In genomic region chr5:78794693-78795215, GRCh38 we compare ENCODE assay signal across 24 cellular contexts.
DNase-seq lines count a peak whose midpoint lies in the region; ATAC-seq and TF ChIP-seq lines count a peak whose summit lies in the region.
"Had no signal": no experiment of that assay in that cellular context is flagged by ENCODE, and none has a peak within 500 bp of the region (broad histone marks: within the 10 kb centered on the region; RNA-seq: fewer than 3 reads in every experiment).

No MANE protein-coding gene starts in this region.

- H3K4me3 ChIP-seq in IMR-90 (ENCODE audit: insufficient read depth, low read depth, low read length) = no peak overlapping the region
- H3K4me3 ChIP-seq: GM23338, HAP-1 had no signal

- no peak overlapping the region for H2AK9ac ChIP-seq in IMR-90 (replicated peaks; ENCODE audit: low read depth, low read length, poor library complexity)

- no peak overlapping the region for H4K5ac ChIP-seq in IMR-90 (ENCODE audit: low read depth, low read length)

- H3K36me3 ChIP-seq in IMR-90 (ENCODE audit: control insufficient read depth, insufficient read depth, low read length) = no peaks in the 10 kb centered on the region
- H3K36me3 ChIP-seq: HAP-1 had no signal

- H3K56ac ChIP-seq in IMR-90 (ENCODE audit: extremely low read depth, insufficient read depth, low read length) = no peak overlapping the region

- peaks cover 0 to 3% of the 10 kb centered on the region in 2 experiments; a peak in 1 of 4 replicates for H3K79me1 ChIP-seq in IMR-90 (ENCODE audit: low read depth in 1 of 2, low read length in 2 of 2)

- in situ Hi-C loops in IMR-90 (cut with MboI; ENCODE audit: low sequenced_read_pairs) = no loop called here

- no peak overlapping the region for H3K9ac ChIP-seq in IMR-90 (ENCODE audit: low read depth, low read length)

- peaks cover 13% of the 10 kb centered on the region for H3K4me1 ChIP-seq in IMR-90 (ENCODE audit: control insufficient read depth, insufficient read depth, low read length)

- TF ChIP-seq CTCF in IMR-90 (conservative IDR thresholded peaks at IDR 0.05; ENCODE audit: low read depth, low read length) = no peak
- TF ChIP-seq CTCF in nephron (IDR thresholded peaks at IDR 0.05; ENCODE audit: unreplicated experiment in 3 of 3) = no peak
- no peak for TF ChIP-seq CTCF in chondrocyte (IDR thresholded peaks at IDR 0.05)

- H3K27me3 Mint-ChIP-seq in nephron (ENCODE audit: low read depth) (peaks cover 3% of the 10 kb centered on the region), chondrocyte (ENCODE audit: low read depth) (no peaks in the 10 kb centered on the region)
- H3K27me3 Mint-ChIP-seq: CD8-positive, alpha-beta memory T cell had no signal

- no peaks in the 10 kb centered on the region for H3K9me3 ChIP-seq in IMR-90 (ENCODE audit: control insufficient read depth, insufficient read depth, low read length)
- H3K9me3 ChIP-seq: HAP-1 had no signal

- H3K4me3 Mint-ChIP-seq in nephron (no peak overlapping the region), chondrocyte (ENCODE audit: unreplicated experiment) (no peak overlapping the region)
- H3K4me3 Mint-ChIP-seq: CD8-positive, alpha-beta memory T cell; GM23338 had no signal

- no peaks in the 10 kb centered on the region for H3K9me3 Mint-ChIP-seq in nephron
- H3K9me3 Mint-ChIP-seq in chondrocyte (ENCODE audit: low read depth) = no peaks in the 10 kb centered on the region
- H3K9me3 Mint-ChIP-seq: CD8-positive, alpha-beta memory T cell; GM23338 had no signal

- H3K27ac Mint-ChIP-seq in nephron = peak overlapping the region; percentile 65 to 94 (median 84)
- H3K27ac Mint-ChIP-seq in chondrocyte (ENCODE audit: unreplicated experiment) = no peak overlapping the region
- H3K27ac Mint-ChIP-seq: GM23338 had no signal

- no peak overlapping the region for H3K4me2 ChIP-seq in IMR-90 (ENCODE audit: low read depth, low read length)
- H3K4me2 ChIP-seq: GM23338 had no signal

- H3K36me3 Mint-ChIP-seq in nephron (ENCODE audit: low read depth) (peaks cover 6% of the 10 kb centered on the region), chondrocyte (ENCODE audit: low read depth) (peaks cover 6% of the 10 kb centered on the region)

- intact Hi-C loops in IMR-90 (cut with micrococcal nuclease) = no loop called here

- H2BK5ac ChIP-seq in IMR-90 (ENCODE audit: low read depth, low read length, poor library complexity, severe bottlenecking) = no peak overlapping the region

- TF ChIP-seq POLR2A in IMR-90 (IDR thresholded peaks at IDR 0.05; ENCODE audit: low read depth, low read length) = no peak

- dilution Hi-C loops in IMR-90 (cut with HindIII; ENCODE audit: low sequenced_read_pairs, unreplicated experiment) = no loop called here

- no peak overlapping the region for H2AFZ ChIP-seq in IMR-90 (replicated peaks; ENCODE audit: low read length, poor library complexity)
- H2AFZ ChIP-seq: GM23338 had no signal

- H2BK120ac ChIP-seq in IMR-90 (ENCODE audit: low read depth, low read length) = peak overlapping the region; percentile 21; the same call in 1 of the 2 replicates

- DNase-seq in IMR-90 (no peak), ecto neural progenitor cell (ENCODE audit: low spot score) (peak; percentile 25), NOMO-1 treated with dmso at 0.1 percent for 144 hours (lab: John Stamatoyannopoulos, UW; ENCODE audit: unreplicated experiment) (no peak), chondrocyte (ENCODE audit: low spot score) (no peak)
- no peak for DNase-seq in effector CD4-positive, alpha-beta T cell
- DNase-seq: AML-193; CD8-positive, alpha-beta memory T cell; DMS53; EL; GF-D8; KBM-7; MM.1S; NCI-H1048; NCI-H1417 treated with DMSO at 0.1 percent for 48 hours; NCI-H187; NCI-H446 treated with DMSO at 0.1 percent for 48 hours; NCI-H526 treated with DMSO at 0.1 percent for 48 hours had no signal

- no CpG with 5 or more reads among the region's 1 CpG for WGBS in IMR-90 (ENCODE audit: extremely low coverage in 2 of 2, insufficient read length in 1 of 2), 2 experiments

- peak overlapping the region; percentile 36; the same call in 1 of the 2 replicates for H3K23ac ChIP-seq in IMR-90 (ENCODE audit: low read depth, low read length)

- H2AK5ac ChIP-seq in IMR-90 (ENCODE audit: low read depth, low read length) = peak overlapping the region; percentile 48; the same call in 1 of the 2 replicates

- H3K4ac ChIP-seq in IMR-90 (ENCODE audit: low read depth, low read length) = 0 out of 2 replicates have a peak overlapping the region, but pooled peaks have one; percentile 8

- no peak for TF ChIP-seq RAD21 in IMR-90 (IDR thresholded peaks at IDR 0.05; ENCODE audit: low read length)

- CTCF ChIA-PET in IMR-90 (lab: Yijun Ruan, JAX) = interaction anchor here (0.6 to 1.1 kb wide), 2 partner anchors 53 to 200 kb away, joined by 3 read pairs; no protein-coding TSS in a partner anchor

- no peaks in the 10 kb centered on the region for H4K20me1 ChIP-seq in IMR-90 (ENCODE audit: insufficient read depth, low read length)

- peaks cover 12% of the 10 kb centered on the region; the same call in 1 of the 2 replicates for H3K9me1 ChIP-seq in IMR-90 (ENCODE audit: insufficient read depth, low read length)

- no peak overlapping the region for H3K27ac ChIP-seq in IMR-90 (ENCODE audit: insufficient read depth, low read length)
- H3K27ac ChIP-seq: C4-2B, RWPE1 had no signal

- POLR2A ChIA-PET in IMR-90 (lab: Charles Lee; ENCODE audit: unreplicated experiment) = no interaction called here

- H3K4me1 Mint-ChIP-seq in nephron = peaks cover 54% of the 10 kb centered on the region
- peaks cover 17% of the 10 kb centered on the region for H3K4me1 Mint-ChIP-seq in chondrocyte (ENCODE audit: low read depth)
- H3K4me1 Mint-ChIP-seq: CD8-positive, alpha-beta memory T cell had no signal

- no peak overlapping the region for H2BK20ac ChIP-seq in IMR-90 (ENCODE audit: low read depth, low read length)

- H3K27me3 ChIP-seq in IMR-90 (ENCODE audit: control insufficient read depth, insufficient read depth, low read length) = no peaks in the 10 kb centered on the region

- H3K14ac ChIP-seq in IMR-90 (replicated peaks; ENCODE audit: low read depth, low read length) = peak overlapping the region; percentile 46; the same call in 1 of the 2 replicates

- H2BK15ac ChIP-seq in IMR-90 (ENCODE audit: low read depth, low read length) = no peak overlapping the region

- no peak overlapping the region for H4K8ac ChIP-seq in IMR-90 (ENCODE audit: low read depth in 2 of 2, low read length in 2 of 2)

- peak overlapping the region; percentile 39; the same call in 1 of the 2 replicates for H4K91ac ChIP-seq in IMR-90 (ENCODE audit: insufficient read depth, low read depth, low read length)

- BruUV-seq in IMR-90 (replicated peaks; lab: Mats Ljungman, UMichigan) = no TSS peak

- H3K18ac ChIP-seq in IMR-90 (ENCODE audit: low read depth, low read length) = no peak overlapping the region

- no peak for ATAC-seq in IMR-90 (ENCODE audit: low read depth)
- no peak for ATAC-seq in HG03039 (IDR thresholded peaks at IDR 0.05; ENCODE audit: unreplicated experiment)
- ATAC-seq: HepG2 had no signal

TF ChIP-seq in IMR-90, 13 proteins besides CTCF, POLR2A, EP300 and RAD21:
- TF ChIP-seq USF2 (IDR thresholded peaks at IDR 0.05; ENCODE audit: low read depth, low read length) = no peak
- TF ChIP-seq RCOR1 (IDR thresholded peaks at IDR 0.05; ENCODE audit: insufficient replicate concordance, low read length) = no peak
- no peak for TF ChIP-seq NFE2L2 (IDR thresholded peaks at IDR 0.05; ENCODE audit: low read depth, low read length)
